Comparison of ENCODE assay signal across 8 cellular contexts in genomic region chr6:71012871-71013456, GRCh38. TPM values are rescaled to one million over a fixed set of nuclear protein-coding genes. Genes with fewer than 3 reads are reported as not detected.
A peak's percentile ranks its signal among the peaks of the same experiment; 100 is the strongest.
DNase-seq lines count a peak whose midpoint lies in the region; ATAC-seq, FAIRE-seq and TF ChIP-seq lines count a peak whose summit lies in the region.

No MANE protein-coding gene starts in this region.

- H3K36me3 ChIP-seq in IMR-90 (ENCODE audit: control insufficient read depth, insufficient read depth, low read length), result no peaks in the 10 kb centered on the region
- no peaks in the 10 kb centered on the region for H3K36me3 ChIP-seq in OCI-LY3 (replicated peaks; ENCODE audit: low read depth, low read length)

- H4K20me1 ChIP-seq in IMR-90 (ENCODE audit: insufficient read depth, low read length) (no peaks in the 10 kb centered on the region), OCI-LY3 (ENCODE audit: insufficient read depth, low read length) (no peaks in the 10 kb centered on the region)

- no peak overlapping the region for H4K5ac ChIP-seq in IMR-90 (ENCODE audit: low read depth, low read length)

- H4K8ac ChIP-seq in IMR-90 (ENCODE audit: low read depth in 2 of 2, low read length in 2 of 2), result no peak overlapping the region

- H2AK5ac ChIP-seq in IMR-90 (ENCODE audit: low read depth, low read length), result no peak overlapping the region

- no peak overlapping the region for H2BK120ac ChIP-seq in IMR-90 (ENCODE audit: low read depth, low read length)

- H2AFZ ChIP-seq in IMR-90 (replicated peaks; ENCODE audit: low read length, poor library complexity), result no peak overlapping the region
- no peak overlapping the region for H2AFZ ChIP-seq in OCI-LY3 (ENCODE audit: low read depth, low read length)

- no peak overlapping the region for H2BK20ac ChIP-seq in IMR-90 (ENCODE audit: low read depth, low read length)

- H4K91ac ChIP-seq in IMR-90 (ENCODE audit: insufficient read depth, low read depth, low read length), result no peak overlapping the region

- no peaks in the 10 kb centered on the region for H3K9me3 ChIP-seq in IMR-90 (ENCODE audit: control insufficient read depth, insufficient read depth, low read length)
- H3K9me3 ChIP-seq in OCI-LY3 (ENCODE audit: insufficient read depth, low read length), result no peaks in the 10 kb centered on the region

- no peak for TF ChIP-seq POLR2A in IMR-90 (IDR thresholded peaks at IDR 0.05; ENCODE audit: low read depth, low read length)

- H3K9me1 ChIP-seq in IMR-90 (ENCODE audit: insufficient read depth, low read length), result no peaks in the 10 kb centered on the region

- ATAC-seq in GM21825 (IDR thresholded peaks at IDR 0.05; ENCODE audit: unreplicated experiment), result peak; percentile 86
- ATAC-seq in IMR-90 (ENCODE audit: low read depth), result peak; percentile 80

- H3K4me2 ChIP-seq in IMR-90 (ENCODE audit: low read depth, low read length) (no peak overlapping the region), OCI-LY3 (ENCODE audit: low read length) (peak overlapping the region; percentile 73)

- H3K9ac ChIP-seq in IMR-90 (ENCODE audit: low read depth, low read length) (no peak overlapping the region), OCI-LY3 (ENCODE audit: low read length) (no peak overlapping the region)

- no peak overlapping the region for H3K56ac ChIP-seq in IMR-90 (ENCODE audit: extremely low read depth, insufficient read depth, low read length)

- H3K14ac ChIP-seq in IMR-90 (replicated peaks; ENCODE audit: low read depth, low read length), result no peak overlapping the region

- intact Hi-C loops in IMR-90 (cut with micrococcal nuclease), result loop anchor here (1.0 to 10.0 kb wide), 7 partner anchors 306 to 791 kb away; no protein-coding TSS in a partner anchor

- TF ChIP-seq CTCF in IMR-90 (conservative IDR thresholded peaks at IDR 0.05; ENCODE audit: low read depth, low read length) (peak; percentile 75), OCI-LY3 (IDR thresholded peaks at IDR 0.05; ENCODE audit: low read depth, low read length) (peak; percentile 98), coronary artery (IDR thresholded peaks at IDR 0.05) (peak; percentile 50)

- H3K27me3 ChIP-seq in IMR-90 (ENCODE audit: control insufficient read depth, insufficient read depth, low read length) (peaks cover 6% of the 10 kb centered on the region), OCI-LY3 (ENCODE audit: low read depth, low read length) (no peaks in the 10 kb centered on the region)

- dilution Hi-C loops in IMR-90 (cut with HindIII; ENCODE audit: low sequenced_read_pairs, unreplicated experiment), result no loop called here

- no peak overlapping the region for H2BK15ac ChIP-seq in IMR-90 (ENCODE audit: low read depth, low read length)

- no TSS peak for BruUV-seq in IMR-90 (replicated peaks; lab: Mats Ljungman, UMichigan)

- H2BK5ac ChIP-seq in IMR-90 (ENCODE audit: low read depth, low read length, poor library complexity, severe bottlenecking), result no peak overlapping the region

- in situ Hi-C loops in IMR-90 (cut with MboI; ENCODE audit: low sequenced_read_pairs), result loop anchor here (10.0 to 25.0 kb wide), 3 partner anchors 301 to 708 kb away; partner anchors contain the start of gene COL9A1

- no peak overlapping the region for H3K23ac ChIP-seq in IMR-90 (ENCODE audit: low read depth, low read length)

- DNase-seq in IMR-90, result peak; percentile 51
- no peak for DNase-seq in coronary artery (ENCODE audit: low spot score)
- peak; percentile 56 to 75 for DNase-seq in lung microvascular endothelial cell (ENCODE audit: low read depth in 2 of 2)
- DNase-seq in mesenteric fat pad (ENCODE audit: low spot score), result no peak

- H2AK9ac ChIP-seq in IMR-90 (replicated peaks; ENCODE audit: low read depth, low read length, poor library complexity), result no peak overlapping the region

- H3K4ac ChIP-seq in IMR-90 (ENCODE audit: low read depth, low read length), result no peak overlapping the region

- FAIRE-seq in A204.1 (lab: Jason Lieb, UNC) (peak; percentile 96), G401.6 (lab: Jason Lieb, UNC) (peak; percentile 84)

- H3K27ac ChIP-seq in IMR-90 (ENCODE audit: insufficient read depth, low read length) (no peak overlapping the region), OCI-LY3 (ENCODE audit: low read length) (no peak overlapping the region), coronary artery (no peak overlapping the region)

- no peak overlapping the region for H3K4me3 ChIP-seq in IMR-90 (ENCODE audit: insufficient read depth, low read depth, low read length)
- peak overlapping the region; percentile 44; the same call in 1 of the 2 replicates for H3K4me3 ChIP-seq in OCI-LY3 (ENCODE audit: low read length)
- no peak overlapping the region for H3K4me3 ChIP-seq in coronary artery

- H3K79me1 ChIP-seq in IMR-90 (ENCODE audit: low read depth in 1 of 2, low read length in 2 of 2), result no peaks in the 10 kb centered on the region

- CTCF ChIA-PET in IMR-90 (lab: Yijun Ruan, JAX), result interaction anchor here (1.0 kb wide), 1 partner anchor 643 kb away, joined by 3 read pairs; no protein-coding TSS in a partner anchor

- POLR2A ChIA-PET in IMR-90 (lab: Charles Lee; ENCODE audit: unreplicated experiment), result no interaction called here

- no peaks in the 10 kb centered on the region for H3K4me1 ChIP-seq in IMR-90 (ENCODE audit: control insufficient read depth, insufficient read depth, low read length)
- H3K4me1 ChIP-seq in OCI-LY3 (ENCODE audit: low read length), result peaks cover 33% of the 10 kb centered on the region

- no peaks in the 10 kb centered on the region for H3K79me2 ChIP-seq in OCI-LY3 (ENCODE audit: low read length)

- no peak overlapping the region for H3K18ac ChIP-seq in IMR-90 (ENCODE audit: low read depth, low read length)

- no CpG with 5 or more reads among the region's 5 CpGs for WGBS in IMR-90 (ENCODE audit: extremely low coverage in 2 of 2, insufficient read length in 1 of 2), 2 experiments

- TF ChIP-seq RAD21 in IMR-90 (IDR thresholded peaks at IDR 0.05; ENCODE audit: low read length), result peak; percentile 71

TF ChIP-seq in IMR-90, 13 proteins besides CTCF, POLR2A, EP300 and RAD21:
- TF ChIP-seq CEBPB (IDR thresholded peaks at IDR 0.05; ENCODE audit: low read depth, low read length), result no peak
- peak; percentile 53 for TF ChIP-seq SMC3 (IDR thresholded peaks at IDR 0.05; ENCODE audit: low read depth, low read length)
TF ChIP-seq in IMR-90: peak in this region for 1.

RNA-seq across cellular contexts. Expression of gene B3GAT2, which starts 56.1 kb away (rescaled TPM):
- total RNA-seq in IMR-90 (2012; rRNA removed) (not detected in 2 replicates), lung microvascular endothelial cell (not detected in 2 replicates), mesenteric fat pad (not detected)
- polyA plus RNA-seq in IMR-90 (2012; rRNA removed), result 0.02 and 0.03 TPM in 2 replicates
- polyA plus RNA-seq in IMR-90 (2012; cell fraction: cytosol; rRNA removed), result not detected in 2 replicates
- not detected in 2 replicates for polyA plus RNA-seq in IMR-90 (2012; cell fraction: nucleus; rRNA removed; ENCODE audit: low replicate concordance)

Comparison
In these comparisons a context has a peak if more than half of its experiments do, and no peak if none do; other contexts are left out.
1. DNase-seq: peak in IMR-90 (single experiment) and lung microvascular endothelial cell (2 of 2); none in coronary artery (single experiment) and mesenteric fat pad (single experiment).
2. Peak in every context shown above with its lines, with median percentiles within 50 percentile points of each other: CTCF ChIP-seq.